In the genomic region with DNA sequence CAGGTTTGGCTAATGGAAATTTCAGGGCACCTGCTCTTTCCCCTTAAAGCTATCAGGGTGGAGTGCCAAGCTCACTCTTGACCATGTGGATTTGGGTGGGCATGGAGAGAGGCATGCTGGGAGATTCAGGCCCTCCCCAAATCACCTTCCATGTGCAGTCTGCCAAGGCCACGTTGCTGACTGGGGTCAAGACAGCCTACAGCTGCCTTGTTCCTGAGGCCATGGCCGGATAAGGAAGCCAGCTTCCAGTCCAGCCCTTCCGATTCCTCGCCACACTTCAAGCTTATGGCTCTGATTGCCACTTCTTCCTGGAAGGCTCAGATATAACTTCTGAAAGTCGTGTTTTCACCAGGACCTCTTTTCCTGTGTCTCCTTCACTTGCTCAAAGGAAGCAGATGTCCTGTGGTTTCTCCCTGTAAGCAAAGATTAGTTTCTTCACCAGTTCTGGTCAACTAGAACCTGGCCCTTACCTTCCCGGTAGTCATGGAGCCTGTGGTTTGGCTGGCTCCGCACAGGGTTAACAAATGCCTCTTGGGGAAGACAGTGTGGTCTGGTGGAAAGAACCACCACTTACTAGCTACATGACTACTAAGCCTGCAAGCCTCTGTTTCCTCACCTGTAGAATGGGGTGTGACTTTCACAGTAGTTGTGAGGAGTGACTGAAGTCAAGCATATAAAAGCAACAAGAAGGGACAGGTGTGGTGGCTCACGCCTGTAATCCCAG, we compare ENCODE assay signal across 13 cellular contexts. TPM values are rescaled to one million over a fixed set of nuclear protein-coding genes. Genes with fewer than 3 reads are reported as not detected.
DNase-seq lines count a peak whose midpoint lies in the region; ATAC-seq and TF ChIP-seq lines count a peak whose summit lies in the region.
"Had no signal": no experiment of that assay in that cellular context is flagged by ENCODE, and none has a peak within 500 bp of the region (broad histone marks: within the 10 kb centered on the region; RNA-seq: fewer than 3 reads in every experiment).

No MANE protein-coding gene starts in this region.

- ATAC-seq in T-cell (replicated peaks in 1 of 4), result no peak
- no peak for ATAC-seq in HG02973 (IDR thresholded peaks at IDR 0.05; ENCODE audit: unreplicated experiment)
- no peak for ATAC-seq in HG03520 (IDR thresholded peaks at IDR 0.05; ENCODE audit: unreplicated experiment)
- ATAC-seq: HCT116 had no signal

- H3K36me3 Mint-ChIP-seq in activated naive CD4-positive, alpha-beta T cell treated with anti-CD3 and anti-CD28 coated beads, Interleukin-2, amount 50 U/mL, for 24 hours, result peaks cover 11% of the 10 kb centered on the region
- H3K36me3 Mint-ChIP-seq in T-cell (peaks cover 32% of the 10 kb centered on the region), chondrocyte (ENCODE audit: low read depth) (peaks cover 18% of the 10 kb centered on the region)

- H3K4me1 Mint-ChIP-seq in activated naive CD4-positive, alpha-beta T cell treated with anti-CD3 and anti-CD28 coated beads, Interleukin-2, amount 50 U/mL, for 24 hours, result peaks cover 12% of the 10 kb centered on the region
- H3K4me1 Mint-ChIP-seq in T-cell (peaks cover 16 to 21% (median 17%) of the 10 kb centered on the region in 3 donors), chondrocyte (ENCODE audit: low read depth) (peaks cover 16% of the 10 kb centered on the region)

- TF ChIP-seq CTCF in chondrocyte (IDR thresholded peaks at IDR 0.05), result no peak

- no peaks in the 10 kb centered on the region for H3K27me3 Mint-ChIP-seq in activated naive CD4-positive, alpha-beta T cell treated with anti-CD3 and anti-CD28 coated beads, Interleukin-2, amount 50 U/mL, for 24 hours
- H3K27me3 Mint-ChIP-seq in T-cell, result no peaks in the 10 kb centered on the region
- H3K27me3 Mint-ChIP-seq in chondrocyte (ENCODE audit: low read depth), result no peaks in the 10 kb centered on the region

- CTCF ChIA-PET in T-cell (lab: Charles Lee), result interaction anchor here (0.5 to 1.3 kb wide), 2 partner anchors 14 to 107 kb away, joined by 3 to 6 read pairs; no protein-coding TSS in a partner anchor

- peak overlapping the region; percentile 77 for H3K27ac Mint-ChIP-seq in activated naive CD4-positive, alpha-beta T cell treated with anti-CD3 and anti-CD28 coated beads, Interleukin-2, amount 50 U/mL, for 24 hours
- H3K27ac Mint-ChIP-seq in T-cell (peak overlapping the region; percentile 85 to 89), chondrocyte (ENCODE audit: unreplicated experiment) (peak overlapping the region; percentile 87)

- DNase-seq in activated naive CD4-positive, alpha-beta T cell treated with anti-CD3 and anti-CD28 coated beads, Interleukin-2, amount 50 U/mL, for 16 hours, result no peak
- DNase-seq in T-cell (no peak), chondrocyte (ENCODE audit: low spot score) (no peak), NCI-H1436 (lab: John Stamatoyannopoulos, UW) (no peak), DMS53 treated with DMSO at 0.1 percent for 48 hours (lab: John Stamatoyannopoulos, UW; ENCODE audit: unreplicated experiment) (no peak)
- DNase-seq: activated CD4-positive, CD25-positive, alpha-beta regulatory T cell; brain microvascular endothelial cell; DMS79; islet precursor cell had no signal

- no peak overlapping the region for H3K4me3 Mint-ChIP-seq in activated naive CD4-positive, alpha-beta T cell treated with anti-CD3 and anti-CD28 coated beads, Interleukin-2, amount 50 U/mL, for 24 hours
- H3K4me3 Mint-ChIP-seq in T-cell (no peak overlapping the region), chondrocyte (ENCODE audit: unreplicated experiment) (no peak overlapping the region)

- POLR2A ChIA-PET in T-cell (lab: Charles Lee), result interaction anchor here in 1 of 2 donors (0.7 kb wide), 1 partner anchor 16 kb away, joined by 3 read pairs; a partner anchor contains a TSS

- H3K9me3 Mint-ChIP-seq in activated naive CD4-positive, alpha-beta T cell treated with anti-CD3 and anti-CD28 coated beads, Interleukin-2, amount 50 U/mL, for 24 hours, result no peaks in the 10 kb centered on the region
- H3K9me3 Mint-ChIP-seq in T-cell, result no peaks in the 10 kb centered on the region
- H3K9me3 Mint-ChIP-seq in chondrocyte (ENCODE audit: low read depth), result peaks cover 3% of the 10 kb centered on the region

RNA-seq across cellular contexts. Expression of a gene that starts 16.1 kb away (rescaled TPM):
- total RNA-seq in T-cell (1,000 to 10,000 TPM; 6,680 to 8,997 (median 7,956) TPM), chondrocyte (2,987 to 3,118 TPM (median 2,990 TPM) in 3 replicates)
